Comparison of ENCODE assay signal across 9 cellular contexts in the genomic region with DNA sequence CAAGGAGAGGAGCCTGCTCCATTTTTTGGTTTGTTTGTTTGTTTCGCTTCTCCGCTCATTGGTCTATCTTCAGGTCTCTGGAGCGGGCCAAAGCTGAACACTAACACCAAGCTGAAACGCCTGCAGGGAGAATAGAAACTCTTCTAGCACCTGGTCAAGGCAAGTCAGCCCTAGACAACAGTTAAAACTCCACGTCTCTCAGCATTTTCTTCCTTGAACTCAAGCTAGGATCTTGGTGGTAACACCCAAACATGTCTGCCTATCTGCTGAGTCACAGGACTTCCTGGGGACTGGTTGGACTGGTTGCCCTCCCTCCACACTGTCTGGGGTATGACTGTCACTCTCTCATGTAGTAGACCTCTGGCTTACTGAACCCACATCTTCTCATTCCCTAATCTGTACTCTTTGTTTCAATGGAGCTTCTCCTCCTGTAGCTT. TPM values are rescaled to one million over a fixed set of nuclear protein-coding genes. Genes with fewer than 3 reads are reported as not detected.
DNase-seq lines count a peak whose midpoint lies in the region; ATAC-seq, FAIRE-seq and TF ChIP-seq lines count a peak whose summit lies in the region.
"Had no signal": no experiment of that assay in that cellular context is flagged by ENCODE, and none has a peak within 500 bp of the region (broad histone marks: within the 10 kb centered on the region; RNA-seq: fewer than 3 reads in every experiment).

No MANE protein-coding gene starts in this region.

- 56% methylated on average over 5 of the region's 5 CpGs for WGBS in GM12878 (ENCODE audit: insufficient coverage, insufficient replicate concordance, low lambda C conversion rate, missing lambda C conversion rate)

- no peak for TF ChIP-seq RAD21 in GM12878 (IDR thresholded peaks at IDR 0.05; ENCODE audit: insufficient read depth, low read depth, low read length)

- H3K27me3 ChIP-seq in Karpas-422 (ENCODE audit: low read length) = no peaks in the 10 kb centered on the region
- no peaks in the 10 kb centered on the region for H3K27me3 ChIP-seq in GM12878 (replicated peaks in 1 of 2; ENCODE audit: control insufficient read depth in 2 of 2, insufficient read depth in 2 of 2, low read length in 1 of 2)

- H2AFZ ChIP-seq in Karpas-422 (ENCODE audit: low read length) (peak overlapping the region; percentile 20; the same call in 1 of the 2 replicates), GM12878 (ENCODE audit: control insufficient read depth, low read depth, low read length) (no peak overlapping the region; the same call in 1 of the 2 replicates)

- H3K9me3 ChIP-seq in Karpas-422 (ENCODE audit: low read length) (no peaks in the 10 kb centered on the region), GM12878 (replicated peaks; ENCODE audit: control insufficient read depth, insufficient read depth, low read length) (no peaks in the 10 kb centered on the region; the same call in 2 of the 3 replicates)
- H3K9me3 ChIP-seq: spleen had no signal

- H3K9ac ChIP-seq in Karpas-422 (ENCODE audit: low read length) (no peak overlapping the region), GM12878 (ENCODE audit: control insufficient read depth, insufficient read depth, low read length) (no peak overlapping the region)

- no peaks in the 10 kb centered on the region for H3K4me1 ChIP-seq in Karpas-422 (ENCODE audit: low read length)
- no peaks in the 10 kb centered on the region for H3K4me1 ChIP-seq in GM12878 (ENCODE audit: control insufficient read depth, insufficient read depth, low read length)
- H3K4me1 ChIP-seq: spleen had no signal

- TF ChIP-seq POLR2A in GM12878 (IDR thresholded peaks at IDR 0.05; ENCODE audit: low read depth, low read length) = no peak

- FAIRE-seq in GM12878 (lab: Jason Lieb, UNC) = no peak

- no peaks in the 10 kb centered on the region for H4K20me1 ChIP-seq in Karpas-422 (ENCODE audit: insufficient read depth, low read depth, low read length)
- no peaks in the 10 kb centered on the region for H4K20me1 ChIP-seq in GM12878 (ENCODE audit: control insufficient read depth, insufficient read depth)

- DNase-seq in DMS53 treated with DMSO at 0.1 percent for 48 hours (lab: John Stamatoyannopoulos, UW; ENCODE audit: unreplicated experiment) (peak; percentile 18), Karpas-422 (no peak), GM12878 (ENCODE audit: low read depth, low spot score) (no peak), myocyte (ENCODE audit: low read depth) (peak; percentile 62), HuH-7 (ENCODE audit: low spot score) (no peak), foreskin melanocyte (no peak), NCI-H524 (lab: John Stamatoyannopoulos, UW) (no peak)
- no peak for DNase-seq in activated CD4-positive, alpha-beta T cell treated with anti-CD3 and anti-CD28 coated beads, Interleukin-2, amount 50 U/mL, for 1 hour
- DNase-seq: spleen had no signal

- TF ChIP-seq EP300 in GM12878 (IDR thresholded peaks at IDR 0.05; ENCODE audit: borderline replicate concordance in 1 of 2, control insufficient read depth in 1 of 2, low read depth in 2 of 2, low read length in 2 of 2) = no peak

- no peak for TF ChIP-seq CTCF in GM12878 (IDR thresholded peaks at IDR 0.05 in 2 of 3, conservative IDR thresholded peaks at IDR 0.05 in 1 of 3; ENCODE audit: control insufficient read depth in 2 of 3, extremely low read depth in 1 of 3, insufficient read depth in 1 of 3, low read depth in 3 of 3, low read length in 3 of 3)

- CTCF ChIA-PET in GM12878 (lab: Yijun Ruan, JAX) = interaction anchor here (1.1 to 1.6 kb wide), 2 partner anchors 13 to 29 kb away, joined by 3 to 11 read pairs; no protein-coding TSS in a partner anchor

- no peak overlapping the region for H3K4me3 ChIP-seq in Karpas-422 (ENCODE audit: low read length)
- H3K4me3 ChIP-seq in GM12878 = no peak overlapping the region
- H3K4me3 ChIP-seq: spleen had no signal

- in situ Hi-C loops in GM12878 (cut with MboI) = no loop called here

- no TSS peak for BruUV-seq in GM12878 (replicated peaks; lab: Mats Ljungman, UMichigan)

- intact Hi-C loops in GM12878 (cut with micrococcal nuclease; ENCODE audit: unreplicated experiment) = no loop called here

- RAD21 ChIA-PET in GM12878 (lab: Charles Lee; ENCODE audit: unreplicated experiment) = no interaction called here

- no peak overlapping the region for H3K4me2 ChIP-seq in Karpas-422 (ENCODE audit: low read depth, low read length, poor library complexity, severe bottlenecking)
- no peak overlapping the region for H3K4me2 ChIP-seq in GM12878 (ENCODE audit: control insufficient read depth, insufficient read depth)

- POLR2A ChIA-PET in GM12878 (lab: Charles Lee) = no interaction called here

- 0 out of 3 replicates have a peak, but pooled peaks have one; percentile 31 for ATAC-seq in GM12878

- H3K36me3 ChIP-seq in Karpas-422 (ENCODE audit: insufficient read depth, low read length) (no peaks in the 10 kb centered on the region), GM12878 (ENCODE audit: control insufficient read depth in 2 of 2, insufficient read depth in 2 of 2, low read length in 1 of 2) (no peaks in the 10 kb centered on the region)
- H3K36me3 ChIP-seq: spleen had no signal

- H3K27ac ChIP-seq in Karpas-422 (ENCODE audit: low read length) (no peak overlapping the region), GM12878 (ENCODE audit: control insufficient read depth, insufficient read depth) (no peak overlapping the region)
- H3K27ac ChIP-seq: spleen had no signal

- no peaks in the 10 kb centered on the region for H3K9me2 ChIP-seq in Karpas-422 (replicated peaks; ENCODE audit: insufficient read depth, low read length)

- SMC1A ChIA-PET in GM12878 (lab: Charles Lee; ENCODE audit: uncharacterized antibody, unreplicated experiment) = interaction anchor here (1.1 kb wide), 2 partner anchors 8 to 19 kb away, joined by 3 read pairs; no protein-coding TSS in a partner anchor

- no peaks in the 10 kb centered on the region for H3K79me2 ChIP-seq in Karpas-422 (ENCODE audit: low read length)
- no peaks in the 10 kb centered on the region for H3K79me2 ChIP-seq in GM12878 (ENCODE audit: control insufficient read depth, insufficient read depth, low read length)

TF ChIP-seq in GM12878, 131 proteins besides CTCF, POLR2A, EP300 and RAD21 (continues in another document):
- no peak for TF ChIP-seq MEF2A (IDR thresholded peaks at IDR 0.05; ENCODE audit: insufficient read depth, low read depth, low read length)
- TF ChIP-seq IKZF2 (IDR thresholded peaks at IDR 0.05) = no peak
- TF ChIP-seq HDGF (IDR thresholded peaks at IDR 0.05) = no peak
- TF ChIP-seq SPI1 (IDR thresholded peaks at IDR 0.05; ENCODE audit: borderline replicate concordance, insufficient read depth, low read depth, low read length) = no peak
- TF ChIP-seq MTA2 (IDR thresholded peaks at IDR 0.05; ENCODE audit: low read depth) = no peak
- TF ChIP-seq, protein P1, sequence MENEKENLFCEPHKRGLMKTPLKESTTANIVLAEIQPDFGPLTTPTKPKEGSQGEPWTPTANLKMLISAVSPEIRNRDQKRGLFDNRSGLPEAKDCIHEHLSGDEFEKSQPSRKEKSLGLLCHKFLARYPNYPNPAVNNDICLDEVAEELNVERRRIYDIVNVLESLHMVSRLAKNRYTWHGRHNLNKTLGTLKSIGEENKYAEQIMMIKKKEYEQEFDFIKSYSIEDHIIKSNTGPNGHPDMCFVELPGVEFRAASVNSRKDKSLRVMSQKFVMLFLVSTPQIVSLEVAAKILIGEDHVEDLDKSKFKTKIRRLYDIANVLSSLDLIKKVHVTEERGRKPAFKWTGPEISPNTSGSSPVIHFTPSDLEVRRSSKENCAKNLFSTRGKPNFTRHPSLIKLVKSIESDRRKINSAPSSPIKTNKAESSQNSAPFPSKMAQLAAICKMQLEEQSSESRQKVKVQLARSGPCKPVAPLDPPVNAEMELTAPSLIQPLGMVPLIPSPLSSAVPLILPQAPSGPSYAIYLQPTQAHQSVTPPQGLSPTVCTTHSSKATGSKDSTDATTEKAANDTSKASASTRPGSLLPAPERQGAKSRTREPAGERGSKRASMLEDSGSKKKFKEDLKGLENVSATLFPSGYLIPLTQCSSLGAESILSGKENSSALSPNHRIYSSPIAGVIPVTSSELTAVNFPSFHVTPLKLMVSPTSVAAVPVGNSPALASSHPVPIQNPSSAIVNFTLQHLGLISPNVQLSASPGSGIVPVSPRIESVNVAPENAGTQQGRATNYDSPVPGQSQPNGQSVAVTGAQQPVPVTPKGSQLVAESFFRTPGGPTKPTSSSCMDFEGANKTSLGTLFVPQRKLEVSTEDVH (IDR thresholded peaks at IDR 0.05; ENCODE audit: low read depth, partially characterized antibody) = no peak
- TF ChIP-seq CHD2 (IDR thresholded peaks at IDR 0.05; ENCODE audit: borderline replicate concordance, low read depth, low read length) = no peak
- TF ChIP-seq, protein P2, sequence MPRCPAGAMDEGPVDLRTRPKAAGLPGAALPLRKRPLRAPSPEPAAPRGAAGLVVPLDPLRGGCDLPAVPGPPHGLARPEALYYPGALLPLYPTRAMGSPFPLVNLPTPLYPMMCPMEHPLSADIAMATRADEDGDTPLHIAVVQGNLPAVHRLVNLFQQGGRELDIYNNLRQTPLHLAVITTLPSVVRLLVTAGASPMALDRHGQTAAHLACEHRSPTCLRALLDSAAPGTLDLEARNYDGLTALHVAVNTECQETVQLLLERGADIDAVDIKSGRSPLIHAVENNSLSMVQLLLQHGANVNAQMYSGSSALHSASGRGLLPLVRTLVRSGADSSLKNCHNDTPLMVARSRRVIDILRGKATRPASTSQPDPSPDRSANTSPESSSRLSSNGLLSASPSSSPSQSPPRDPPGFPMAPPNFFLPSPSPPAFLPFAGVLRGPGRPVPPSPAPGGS (IDR thresholded peaks at IDR 0.05; ENCODE audit: borderline replicate concordance, insufficient read depth, low read depth, low read length, poor library complexity, severe bottlenecking) = no peak

RNA-seq across cellular contexts. Expression of a gene that starts 23.9 kb away (rescaled TPM):
- total RNA-seq in Karpas-422 (2014; rRNA removed; shearing (Covaris generic); ENCODE audit: low replicate concordance) = 24.2 TPM in 2 replicates
- 0.94 and 1.0 TPM in 2 replicates for total RNA-seq in GM12878 (2013; cell fraction: nucleolus; rRNA removed)
- total RNA-seq in GM12878 (2014; rRNA removed) (not detected in 2 replicates), GM12878 (2014; rRNA removed; fragmentation: Illumina TruSeq; extraction: Trizol) (not detected in 2 replicates), GM12878 (2021) (0.11 and 0.46 TPM in 2 replicates), myocyte (133 and 179 TPM in 2 replicates)
- polyA plus RNA-seq in GM12878 (2011; ENCODE audit: low read depth) = not detected
- polyA plus RNA-seq in GM12878 (2011; rRNA removed) (2.4 and 2.7 TPM in 2 replicates), GM12878 (2014; fragmentation: Illumina TruSeq; extraction: Trizol) (0.02 and 0.07 TPM in 2 replicates), GM12878 (2014; fragmentation: Nextera tagmentation; extraction: Ambion mirVana) (not detected), GM12878 (2014; rRNA removed) (0.01 TPM in 1 of 2 replicates, not detected in the other), GM12878 (2016; fragmentation: Nextera tagmentation; extraction: Ambion mirVana) (under 1 TPM; 0.13 to 0.20 TPM)
- polyA plus RNA-seq in GM12878 (2011; cell fraction: cytosol; rRNA removed) = 2.1 and 2.2 TPM in 2 replicates
- 3.8 and 4.5 TPM in 2 replicates for polyA plus RNA-seq in GM12878 (2011; cell fraction: nucleus; rRNA removed)
- 0.19 and 0.24 TPM in 2 replicates for polyA plus RNA-seq in GM12878 (2012)
- polyA minus RNA-seq in GM12878 (2011; rRNA and poly(A)+ RNA removed) = 2.9 and 3.8 TPM in 2 replicates
- polyA minus RNA-seq in GM12878 (2011; cell fraction: cytosol; rRNA and poly(A)+ RNA removed) = 0.80 and 1.8 TPM in 2 replicates
- 3.1 and 3.3 TPM in 2 replicates for polyA minus RNA-seq in GM12878 (2011; cell fraction: nucleus; rRNA and poly(A)+ RNA removed)
- polyA plus RNA-seq in myocyte (2012) = 86.5 TPM

Comparison
In these comparisons a context has a peak if more than half of its experiments do, and no peak if none do; other contexts are left out.
1. DNase-seq: peak in DMS53 treated with DMSO at 0.1 percent for 48 hours (single experiment) and myocyte (single experiment); none in Karpas-422 (single experiment), GM12878 (single experiment), HuH-7 (single experiment), foreskin melanocyte (single experiment), NCI-H524 (0 of 2) and activated CD4-positive, alpha-beta T cell treated with anti-CD3 and anti-CD28 coated beads, Interleukin-2, amount 50 U/mL, for 1 hour (single experiment).
2. RNA of a gene that starts 23.9 kb away (total RNA-seq): 133 to 179 TPM in myocyte and 24.2 TPM in Karpas-422; 0.11 to 1.0 TPM in GM12878; every median in the first group is over 10 times any median in the second.